ENCODE assay signal across 12 cellular contexts in the genomic region with DNA sequence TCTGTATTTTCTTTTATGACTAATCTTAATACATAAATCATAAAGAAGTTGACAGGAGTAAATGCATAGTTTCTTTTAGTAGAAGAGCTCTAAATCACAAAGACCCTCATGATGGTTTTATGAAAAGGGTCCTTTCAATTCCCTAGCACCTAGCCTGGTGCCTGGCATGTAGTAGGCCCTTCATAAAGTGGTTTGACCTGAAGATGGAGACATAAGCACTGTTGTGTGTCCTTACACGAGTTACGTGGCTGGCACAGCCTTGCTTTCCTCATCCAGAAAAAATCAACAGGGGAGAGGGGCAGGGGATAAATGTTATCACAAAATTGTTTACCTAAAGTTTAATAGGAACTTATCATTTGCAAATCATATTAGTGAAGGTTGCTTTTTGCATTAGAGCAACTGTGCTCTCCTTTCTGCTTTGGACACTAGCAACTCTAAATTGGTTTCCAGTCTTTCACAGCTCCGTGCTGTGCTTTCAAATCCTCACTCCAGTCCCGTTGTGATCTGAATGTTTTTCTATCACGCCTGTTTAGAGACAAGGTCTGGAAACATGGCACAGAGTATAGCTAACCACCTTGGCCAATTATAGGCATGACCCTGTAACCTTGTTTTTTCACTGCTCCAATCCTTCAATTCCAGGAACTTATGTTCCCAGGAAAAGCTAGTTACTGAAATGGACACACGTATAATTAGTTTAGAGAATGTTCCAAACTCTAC. TPM values are rescaled to one million over a fixed set of nuclear protein-coding genes. Genes with fewer than 3 reads are reported as not detected.
DNase-seq lines count a peak whose midpoint lies in the region; TF ChIP-seq lines count a peak whose summit lies in the region.
"Had no signal": no experiment of that assay in that cellular context is flagged by ENCODE, and none has a peak within 500 bp of the region (broad histone marks: within the 10 kb centered on the region; RNA-seq: fewer than 3 reads in every experiment).

No MANE protein-coding gene starts in this region.

- no peak overlapping the region for H2AFZ ChIP-seq in neural progenitor cell (replicated peaks)

- H3K36me3 Mint-ChIP-seq in neural progenitor cell (peaks cover 1% of the 10 kb centered on the region), nephron progenitor cell (ENCODE audit: low read depth) (peaks cover 6% of the 10 kb centered on the region)

- H3K9me3 ChIP-seq in neural progenitor cell (ENCODE audit: low read depth) = no peaks in the 10 kb centered on the region
- H3K9me3 ChIP-seq: MG63 had no signal

- H3K4me3 ChIP-seq in GM12875 (ENCODE audit: low read depth, low read length) = no peak overlapping the region
- H3K4me3 ChIP-seq in fibroblast of villous mesenchyme (ENCODE audit: low read depth, low read length) = no peak overlapping the region
- H3K4me3 ChIP-seq in neural progenitor cell = no peak overlapping the region
- H3K4me3 ChIP-seq: MG63, skin epidermis had no signal

- no peaks in the 10 kb centered on the region for H3K27me3 ChIP-seq in neural progenitor cell
- H3K27me3 ChIP-seq: MG63 had no signal

- peaks cover 5% of the 10 kb centered on the region for H3K4me1 Mint-ChIP-seq in neural progenitor cell
- H3K4me1 Mint-ChIP-seq in nephron progenitor cell = peaks cover 36% of the 10 kb centered on the region

- no peak overlapping the region for H3K27ac ChIP-seq in neural progenitor cell

- H3K9me3 Mint-ChIP-seq in neural progenitor cell = peaks cover 2% of the 10 kb centered on the region
- H3K9me3 Mint-ChIP-seq in nephron progenitor cell = no peaks in the 10 kb centered on the region

- no peak overlapping the region for H3K4me2 ChIP-seq in neural progenitor cell

- H3K4me3 Mint-ChIP-seq in neural progenitor cell (no peak overlapping the region), nephron progenitor cell (no peak overlapping the region)

- H3K36me3 ChIP-seq in neural progenitor cell = no peaks in the 10 kb centered on the region
- H3K36me3 ChIP-seq: MG63 had no signal

- H3K9ac ChIP-seq in neural progenitor cell = no peak overlapping the region

- H3K79me2 ChIP-seq in neural progenitor cell (ENCODE audit: low read depth) = peaks cover 9% of the 10 kb centered on the region

- H3F3A ChIP-seq in neural progenitor cell (ENCODE audit: low read depth) = no peaks in the 10 kb centered on the region

- H3K4me1 ChIP-seq in neural progenitor cell = no peaks in the 10 kb centered on the region

- H3K27ac Mint-ChIP-seq in neural progenitor cell = no peak overlapping the region
- no peak overlapping the region for H3K27ac Mint-ChIP-seq in nephron progenitor cell

- TF ChIP-seq CTCF in GM12875 (IDR thresholded peaks at IDR 0.05; ENCODE audit: borderline replicate concordance, insufficient read depth, low read depth, low read length) (0 out of 2 replicates have a peak, but pooled peaks have one; percentile 2), fibroblast of villous mesenchyme (IDR thresholded peaks at IDR 0.05; ENCODE audit: insufficient read depth, low read depth, low read length) (peak; percentile 42), neural progenitor cell (IDR thresholded peaks at IDR 0.05) (peak; percentile 18), nephron progenitor cell (IDR thresholded peaks at IDR 0.05) (no peak)

- DNase-seq in RPMI7951 (ENCODE audit: low read depth) (peak; percentile 11), fibroblast of villous mesenchyme (ENCODE audit: low read depth) (peak; percentile 30), neural progenitor cell (ENCODE audit: low spot score) (peak; percentile 8), nephron progenitor cell (no peak), foreskin melanocyte (no peak)
- no peak for DNase-seq in stimulated activated CD8-positive, alpha-beta memory T cell treated with anti-CD3 and anti-CD28 coated beads, Interleukin-4, amount 100 ng/mL, for 48 hours
- no peak for DNase-seq in activated T-cell treated with anti-CD3 and anti-CD28 coated beads, Interleukin-2, amount 50 U/mL, for 48 hours
- DNase-seq: DMS79 treated with DMSO at 0.1 percent for 48 hours; MG63; stimulated activated naive CD4-positive, alpha-beta T cell treated with Interleukin-2 at 50 U/mL for 16 hours had no signal

- no peaks in the 10 kb centered on the region for H4K20me1 ChIP-seq in neural progenitor cell (ENCODE audit: low read depth)

- H3K27me3 Mint-ChIP-seq in neural progenitor cell (ENCODE audit: insufficient read depth, low read depth) (no peaks in the 10 kb centered on the region), nephron progenitor cell (ENCODE audit: low read depth, poor library complexity) (no peaks in the 10 kb centered on the region)

RNA-seq across cellular contexts. Expression of a gene that starts 55.7 kb away (rescaled TPM):
- total RNA-seq in RPMI7951 (2014; rRNA removed; shearing (Covaris generic)) = 9.7 and 11.3 TPM in 2 replicates
- total RNA-seq in fibroblast of villous mesenchyme = 28.1 and 35.8 TPM in 2 replicates
- total RNA-seq in neural progenitor cell (ENCODE audit: low replicate concordance) = 33.0 and 39.1 TPM in 2 replicates

Comparison
In these comparisons a context has a peak if more than half of its experiments do, and no peak if none do; other contexts are left out.
1. DNase-seq: peak in RPMI7951 (single experiment), fibroblast of villous mesenchyme (single experiment) and neural progenitor cell (single experiment); none in stimulated activated CD8-positive, alpha-beta memory T cell treated with anti-CD3 and anti-CD28 coated beads, Interleukin-4, amount 100 ng/mL, for 48 hours (single experiment), nephron progenitor cell (single experiment), foreskin melanocyte (single experiment) and activated T-cell treated with anti-CD3 and anti-CD28 coated beads, Interleukin-2, amount 50 U/mL, for 48 hours (0 of 2).